In the genomic region with DNA sequence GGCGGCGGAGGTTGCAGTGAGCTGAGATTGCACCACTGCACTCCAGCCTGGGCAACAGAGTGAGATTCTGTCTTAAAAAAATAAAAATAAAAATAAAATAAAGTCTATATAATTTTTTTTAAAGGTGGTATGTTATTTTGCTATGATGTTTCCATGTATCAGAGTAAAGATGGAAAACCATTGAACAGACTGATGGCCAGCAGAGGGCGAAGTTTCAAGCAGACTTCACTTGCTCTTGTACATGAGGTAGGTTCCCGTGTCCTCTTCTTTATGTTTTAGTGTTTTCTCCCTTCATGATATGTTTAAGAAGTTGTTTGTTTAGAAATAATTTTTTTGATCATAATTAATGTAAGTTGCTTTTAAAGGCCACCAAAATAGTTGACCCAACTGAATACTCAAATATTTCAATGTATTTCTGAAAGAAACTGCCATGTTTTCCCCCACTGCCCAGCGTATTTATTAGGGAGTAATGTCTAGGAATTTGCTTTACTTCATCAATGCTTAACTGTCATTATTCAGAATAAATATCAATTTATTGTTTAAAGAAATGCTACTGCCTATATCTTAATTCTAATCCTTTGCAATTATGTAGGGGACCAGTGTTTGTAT, we compare ENCODE assay signal across 8 cellular contexts.
DNase-seq lines count a peak whose midpoint lies in the region; ATAC-seq and TF ChIP-seq lines count a peak whose summit lies in the region.

No MANE protein-coding gene starts in this region.

- no peaks in the 10 kb centered on the region for H3K4me1 ChIP-seq in HAP-1

- CTCF ChIA-PET in activated CD8-positive, alpha-beta memory T cell treated with anti-CD3 and anti-CD28 coated beads, Interleukin-2, amount 10 ng/mL, durations not matched to agents 7 days and 5 days (lab: Charles Lee): interaction anchor here (0.7 to 4.4 kb wide), 12 partner anchors 10 to 260 kb away, joined by 3 to 25 read pairs (median 4); no protein-coding TSS in a partner anchor

- peaks cover 5% of the 10 kb centered on the region for H3K36me3 Mint-ChIP-seq in activated CD8-positive, alpha-beta memory T cell treated with anti-CD3 and anti-CD28 coated beads, Interleukin-2, amount 10 ng/mL, durations not matched to agents 7 days and 5 days
- peaks cover 27% of the 10 kb centered on the region for H3K36me3 Mint-ChIP-seq in osteocyte (ENCODE audit: unreplicated experiment)
- H3K36me3 Mint-ChIP-seq in type B pancreatic cell: peaks cover 22% of the 10 kb centered on the region

- ATAC-seq in activated CD8-positive, alpha-beta memory T cell treated with anti-CD3 and anti-CD28 coated beads, Interleukin-2, amount 10 ng/mL, durations not matched to agents 7 days and 5 days: peak; percentile 66

- H3K4me3 ChIP-seq in HAP-1: no peak overlapping the region

- peak; percentile 71 for TF ChIP-seq CTCF in osteocyte (IDR thresholded peaks at IDR 0.05)
- TF ChIP-seq CTCF in type B pancreatic cell (conservative IDR thresholded peaks at IDR 0.05): peak; percentile 82

- no peaks in the 10 kb centered on the region for H3K36me3 ChIP-seq in HAP-1 (replicated peaks)

- no peaks in the 10 kb centered on the region for H3K27me3 Mint-ChIP-seq in activated CD8-positive, alpha-beta memory T cell treated with anti-CD3 and anti-CD28 coated beads, Interleukin-2, amount 10 ng/mL, durations not matched to agents 7 days and 5 days
- H3K27me3 Mint-ChIP-seq in osteocyte (ENCODE audit: unreplicated experiment) (no peaks in the 10 kb centered on the region), type B pancreatic cell (no peaks in the 10 kb centered on the region)

- DNase-seq in CD1c-positive myeloid dendritic cell (ENCODE audit: extremely low spot score) (peak; percentile 62), HAP-1 (ENCODE audit: low spot score in 2 of 2) (peak; percentile 16 to 76), NCI-H69 (lab: John Stamatoyannopoulos, UW) (peak; percentile 71), fibroblast of gingiva (ENCODE audit: low read depth) (peak; percentile 50), osteocyte (ENCODE audit: extremely low spot score, unreplicated experiment) (no peak), type B pancreatic cell (ENCODE audit: extremely low spot score, unreplicated experiment) (no peak), ACHN (no peak)
- DNase-seq in activated CD8-positive, alpha-beta memory T cell treated with anti-CD3 and anti-CD28 coated beads, Interleukin-2, amount 10 ng/mL, durations not matched to agents 7 days and 5 days: peak; percentile 73

- H3K4me3 Mint-ChIP-seq in activated CD8-positive, alpha-beta memory T cell treated with anti-CD3 and anti-CD28 coated beads, Interleukin-2, amount 10 ng/mL, durations not matched to agents 7 days and 5 days: no peak overlapping the region
- H3K4me3 Mint-ChIP-seq in osteocyte (ENCODE audit: unreplicated experiment): no peak overlapping the region
- H3K4me3 Mint-ChIP-seq in type B pancreatic cell: no peak overlapping the region

- H3K9me3 Mint-ChIP-seq in activated CD8-positive, alpha-beta memory T cell treated with anti-CD3 and anti-CD28 coated beads, Interleukin-2, amount 10 ng/mL, durations not matched to agents 7 days and 5 days (ENCODE audit: low read depth): no peaks in the 10 kb centered on the region
- H3K9me3 Mint-ChIP-seq in osteocyte (ENCODE audit: unreplicated experiment) (peaks cover 14% of the 10 kb centered on the region), type B pancreatic cell (no peaks in the 10 kb centered on the region)

- H3K27ac Mint-ChIP-seq in activated CD8-positive, alpha-beta memory T cell treated with anti-CD3 and anti-CD28 coated beads, Interleukin-2, amount 10 ng/mL, durations not matched to agents 7 days and 5 days: no peak overlapping the region
- H3K27ac Mint-ChIP-seq in osteocyte (ENCODE audit: unreplicated experiment) (no peak overlapping the region), type B pancreatic cell (no peak overlapping the region)

- in situ Hi-C loops in HAP-1 (cut with MboI; ENCODE audit: low sequenced_read_pairs) (loop anchor here (25.0 kb wide), 1 partner anchor 227 kb away; no protein-coding TSS in a partner anchor), ACHN (cut with HindIII; ENCODE audit: low pct_ligation_motif_present, low pct_unique_long_range_greater_than_20kb, low sequenced_read_pairs) (no loop called here)

- H3K27me3 ChIP-seq in HAP-1 (ENCODE audit: low read depth): no peaks in the 10 kb centered on the region

- no peaks in the 10 kb centered on the region for H3K4me1 Mint-ChIP-seq in activated CD8-positive, alpha-beta memory T cell treated with anti-CD3 and anti-CD28 coated beads, Interleukin-2, amount 10 ng/mL, durations not matched to agents 7 days and 5 days
- H3K4me1 Mint-ChIP-seq in osteocyte (ENCODE audit: unreplicated experiment): no peaks in the 10 kb centered on the region
- H3K4me1 Mint-ChIP-seq in type B pancreatic cell (ENCODE audit: unreplicated experiment): no peaks in the 10 kb centered on the region

- H3K9me3 ChIP-seq in HAP-1: no peaks in the 10 kb centered on the region

Comparison
In these comparisons a context has a peak if more than half of its experiments do, and no peak if none do; other contexts are left out.
1. DNase-seq: peak in CD1c-positive myeloid dendritic cell (single experiment), HAP-1 (2 of 2), NCI-H69 (single experiment), activated CD8-positive, alpha-beta memory T cell treated with anti-CD3 and anti-CD28 coated beads, Interleukin-2, amount 10 ng/mL, durations not matched to agents 7 days and 5 days (single experiment) and fibroblast of gingiva (single experiment); none in osteocyte (single experiment), type B pancreatic cell (single experiment) and ACHN (single experiment).